28 cellular contexts compared by ENCODE assay signal in the genomic region with DNA sequence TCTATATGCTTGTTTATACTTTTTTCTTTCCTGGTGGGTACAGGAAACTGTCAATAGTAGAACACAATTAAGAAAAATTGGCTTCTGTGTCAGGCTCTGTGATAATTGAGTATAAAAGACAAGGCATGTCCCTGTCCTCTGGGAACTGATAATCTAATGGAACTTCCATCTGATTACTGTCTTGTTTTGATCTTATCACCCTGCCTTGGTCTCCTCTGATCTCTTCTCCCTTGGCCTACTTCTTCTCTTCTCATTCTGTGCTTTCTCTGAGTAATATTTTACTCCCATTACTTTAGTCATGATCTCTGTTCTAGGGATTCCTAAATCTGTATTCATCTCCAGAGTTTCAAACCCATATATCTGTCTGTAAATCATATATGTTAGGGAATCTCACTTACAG.
"Had no signal": no experiment of that assay in that cellular context is flagged by ENCODE, and none has a peak within 500 bp of the region (broad histone marks: within the 10 kb centered on the region; RNA-seq: fewer than 3 reads in every experiment).

No MANE protein-coding gene starts in this region.

- H3K9me3 Mint-ChIP-seq: activated CD4-positive, alpha-beta T cell treated with anti-CD3 and anti-CD28 coated beads, Interleukin-2, amount 10 ng/mL, durations not matched to agents 7 days and 5 days; activated CD8-positive, alpha-beta T cell treated with anti-CD3 and anti-CD28 coated beads for 36 hours; activated naive CD4-positive, alpha-beta T cell treated with anti-CD3 and anti-CD28 coated beads, Interleukin-2, amount 10 ng/mL, durations not matched to agents 7 days and 5 days; activated naive CD4-positive, alpha-beta T cell treated with anti-CD3 and anti-CD28 coated beads, Interleukin-2, amount 50 U/mL, for 72 hours; activated naive CD8-positive, alpha-beta T cell treated with anti-CD3 and anti-CD28 coated beads, Interleukin-2, amount 10 ng/mL, durations not matched to agents 7 days and 5 days; activated T-cell treated with anti-CD3 and anti-CD28 coated beads, Interleukin-2, amount 50 U/mL, for 4 hours; activated T-helper 1 cell treated with anti-CD3 and anti-CD28 coated beads, Interleukin-12 subunit alpha, Interleukin-12 subunit beta, Interleukin-2, Interleukin-4 antibody, amounts not matched to agents 30 ng/mL and 10 ng/mL and 1 ng/mL, durations not matched to agents 14 hours and 24 hours and 36 hours; brain; dendritic cell treated with granulocyte-macrophage colony-stimulating factor and Interleukin-4, amounts not matched to agents 40 ng/mL and 50 ng/mL, for 4 days; endodermal cell had no signal

- H3K9me3 ChIP-seq: ascending aorta, breast epithelium had no signal

- ATAC-seq: activated CD8-positive, alpha-beta T cell treated with anti-CD3 and anti-CD28 coated beads for 36 hours; activated T-cell treated with anti-CD3 and anti-CD28 coated beads, Interleukin-2, amount 50 U/mL, for 4 hours; esophagus mucosa had no signal

- DNase-seq: activated CD4-positive, alpha-beta T cell treated with anti-CD3 and anti-CD28 coated beads for 4 hours; activated CD4-positive, alpha-beta T cell treated with anti-CD3 and anti-CD28 coated beads, Interleukin-2, amount 10 ng/mL, durations not matched to agents 7 days and 5 days; activated CD4-positive, alpha-beta T cell treated with anti-CD3 and anti-CD28 coated beads, Interleukin-2, amount 50 U/mL, for 48 hours; activated CD4-positive, CD25-positive, alpha-beta regulatory T cell; activated CD4-positive, CD25-positive, alpha-beta regulatory T cell treated with anti-CD3 and anti-CD28 coated beads, Interleukin-2, amount 50 U/mL, for 72 hours; activated CD8-positive, alpha-beta memory T cell treated with anti-CD3 and anti-CD28 coated beads for 24 hours; activated CD8-positive, alpha-beta T cell treated with anti-CD3 and anti-CD28 coated beads for 36 hours; activated gamma-delta T cell; activated naive CD4-positive, alpha-beta T cell; activated naive CD4-positive, alpha-beta T cell treated with anti-CD3 and anti-CD28 coated beads, Interleukin-2, amount 10 ng/mL, durations not matched to agents 7 days and 5 days; activated naive CD8-positive, alpha-beta T cell treated with anti-CD3 and anti-CD28 coated beads, Interleukin-2, amount 10 ng/mL, durations not matched to agents 7 days and 5 days; activated T-cell treated with anti-CD3 and anti-CD28 coated beads, Interleukin-2, amount 50 U/mL, for 4 hours; central memory CD4-positive, alpha-beta T cell; cerebellar nuclear complex; dorsolateral prefrontal cortex; effector memory CD4-positive, alpha-beta T cell; endodermal cell; foreskin fibroblast; head of caudate nucleus; T-helper 1 cell; T-helper 2 cell had no signal

- H3K27me3 Mint-ChIP-seq: activated CD4-positive, alpha-beta T cell treated with anti-CD3 and anti-CD28 coated beads, Interleukin-2, amount 10 ng/mL, durations not matched to agents 7 days and 5 days; activated CD8-positive, alpha-beta T cell treated with anti-CD3 and anti-CD28 coated beads for 36 hours; activated naive CD4-positive, alpha-beta T cell treated with anti-CD3 and anti-CD28 coated beads, Interleukin-2, amount 10 ng/mL, durations not matched to agents 7 days and 5 days; activated naive CD8-positive, alpha-beta T cell treated with anti-CD3 and anti-CD28 coated beads, Interleukin-2, amount 10 ng/mL, durations not matched to agents 7 days and 5 days; brain; dendritic cell treated with granulocyte-macrophage colony-stimulating factor and Interleukin-4, amounts not matched to agents 40 ng/mL and 50 ng/mL, for 4 days had no signal

- H3K4me3 Mint-ChIP-seq: activated CD4-positive, alpha-beta T cell treated with anti-CD3 and anti-CD28 coated beads, Interleukin-2, amount 10 ng/mL, durations not matched to agents 7 days and 5 days; activated CD8-positive, alpha-beta T cell treated with anti-CD3 and anti-CD28 coated beads for 36 hours; activated naive CD4-positive, alpha-beta T cell treated with anti-CD3 and anti-CD28 coated beads, Interleukin-2, amount 10 ng/mL, durations not matched to agents 7 days and 5 days; activated naive CD8-positive, alpha-beta T cell treated with anti-CD3 and anti-CD28 coated beads, Interleukin-2, amount 10 ng/mL, durations not matched to agents 7 days and 5 days; activated T-cell treated with anti-CD3 and anti-CD28 coated beads, Interleukin-2, amount 50 U/mL, for 4 hours; activated T-helper 1 cell treated with anti-CD3 and anti-CD28 coated beads, Interleukin-12 subunit alpha, Interleukin-12 subunit beta, Interleukin-2, Interleukin-4 antibody, amounts not matched to agents 30 ng/mL and 10 ng/mL and 1 ng/mL, durations not matched to agents 14 hours and 24 hours and 36 hours; brain; dendritic cell treated with granulocyte-macrophage colony-stimulating factor and Interleukin-4, amounts not matched to agents 40 ng/mL and 50 ng/mL, for 4 days; endodermal cell had no signal

- H3K4me1 Mint-ChIP-seq: brain had no signal

- H3K27ac Mint-ChIP-seq: activated CD4-positive, alpha-beta T cell treated with anti-CD3 and anti-CD28 coated beads, Interleukin-2, amount 10 ng/mL, durations not matched to agents 7 days and 5 days; activated CD8-positive, alpha-beta T cell treated with anti-CD3 and anti-CD28 coated beads for 36 hours; activated naive CD4-positive, alpha-beta T cell treated with anti-CD3 and anti-CD28 coated beads, Interleukin-2, amount 10 ng/mL, durations not matched to agents 7 days and 5 days; activated naive CD4-positive, alpha-beta T cell treated with anti-CD3 and anti-CD28 coated beads, Interleukin-2, amount 50 U/mL, for 72 hours; activated naive CD8-positive, alpha-beta T cell treated with anti-CD3 and anti-CD28 coated beads, Interleukin-2, amount 10 ng/mL, durations not matched to agents 7 days and 5 days; activated T-helper 1 cell treated with anti-CD3 and anti-CD28 coated beads, Interleukin-12 subunit alpha, Interleukin-12 subunit beta, Interleukin-2, Interleukin-4 antibody, amounts not matched to agents 30 ng/mL and 10 ng/mL and 1 ng/mL, durations not matched to agents 14 hours and 24 hours and 36 hours; dendritic cell treated with granulocyte-macrophage colony-stimulating factor and Interleukin-4, amounts not matched to agents 40 ng/mL and 50 ng/mL, for 4 days had no signal
